14 cellular contexts compared by ENCODE assay signal in the genomic region with DNA sequence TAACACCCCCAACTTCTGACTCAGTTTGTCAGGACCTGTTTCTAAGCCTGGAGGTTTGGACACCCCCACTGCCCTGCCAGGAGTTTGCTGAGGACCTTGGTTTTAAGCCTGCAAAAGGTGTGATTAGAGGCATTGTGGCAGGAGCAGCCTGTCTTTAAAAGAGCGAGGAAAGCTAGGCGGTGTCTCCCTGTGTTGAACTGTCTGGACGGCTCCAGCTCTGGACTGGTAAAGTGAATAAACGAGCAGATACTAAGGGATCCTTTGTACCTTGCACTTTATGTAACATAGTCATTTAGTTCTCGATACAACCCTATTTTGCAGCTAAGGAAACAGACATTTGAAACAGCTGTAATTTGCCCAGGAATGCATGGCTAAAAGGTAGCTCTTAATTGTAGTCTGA. TPM values are rescaled to one million over a fixed set of nuclear protein-coding genes. Genes with fewer than 3 reads are reported as not detected.
DNase-seq lines count a peak whose midpoint lies in the region; ATAC-seq and TF ChIP-seq lines count a peak whose summit lies in the region.
"Had no signal": no experiment of that assay in that cellular context is flagged by ENCODE, and none has a peak within 500 bp of the region (broad histone marks: within the 10 kb centered on the region; RNA-seq: fewer than 3 reads in every experiment).

No MANE protein-coding gene starts in this region.

- H3K27ac Mint-ChIP-seq in Caco-2 (ENCODE audit: unreplicated experiment), result peak overlapping the region; percentile 16

- no peak for DNase-seq in A673 (ENCODE audit: low spot score)
- peak in 1 of 2 experiments; percentile 18 for DNase-seq in Caco-2
- no peak for DNase-seq in esophagus squamous epithelium (lab: John Stamatoyannopoulos, UW)
- no peak for DNase-seq in osteoblast (ENCODE audit: insufficient read length, low spot score, missing footprints)
- DNase-seq in DMS114 treated with DMSO at 0.1 percent for 48 hours (lab: John Stamatoyannopoulos, UW; ENCODE audit: unreplicated experiment), result no peak
- DNase-seq in NK-92 (lab: John Stamatoyannopoulos, UW; ENCODE audit: unreplicated experiment), result no peak
- no peak for DNase-seq in NCI-H345 treated with DMSO at 0.1 percent for 48 hours (lab: John Stamatoyannopoulos, UW; ENCODE audit: unreplicated experiment)
- DNase-seq: CD8-positive, alpha-beta memory T cell; DMS153; DND-41; GDM1 had no signal

- H3K27ac ChIP-seq in A673 (ENCODE audit: low read depth, low read length, poor library complexity, severe bottlenecking), result peak overlapping the region; percentile 22
- H3K27ac ChIP-seq in esophagus squamous epithelium, result peak overlapping the region in 3 of 4 donors; percentile 4 to 48 (median 30)
- H3K27ac ChIP-seq in osteoblast (ENCODE audit: low read depth, low read length), result no peak overlapping the region

- H3K36me3 ChIP-seq in A673 (ENCODE audit: insufficient read depth, low read length, poor library complexity, severe bottlenecking) (peaks cover 66% of the 10 kb centered on the region), Caco-2 (ENCODE audit: control insufficient read depth, insufficient read depth, low read length) (peaks cover 5% of the 10 kb centered on the region; the same call in 1 of the 2 replicates), esophagus squamous epithelium (peaks cover 0 to 40% (median 0%) of the 10 kb centered on the region in 3 donors), osteoblast (ENCODE audit: insufficient read depth, low read length) (peaks cover 28% of the 10 kb centered on the region)

- CTCF ChIA-PET in A673 (lab: Charles Lee) (no interaction called here), Caco-2 (lab: Charles Lee) (interaction anchor here (0.7 to 2.4 kb wide), 2 partner anchors 22 to 761 kb away, joined by 3 to 13 read pairs; a partner anchor contains a TSS)

- intact Hi-C loops in A673 (cut with micrococcal nuclease; ENCODE audit: unreplicated experiment) (no loop called here), Caco-2 (cut with micrococcal nuclease; ENCODE audit: unreplicated experiment) (no loop called here), esophagus squamous epithelium (cut with DNase I) (no loop called here)

- peaks cover 5% of the 10 kb centered on the region for H3K4me1 ChIP-seq in A673 (ENCODE audit: insufficient read depth, low read length, poor library complexity, severe bottlenecking)
- H3K4me1 ChIP-seq in Caco-2, result peaks cover 4% of the 10 kb centered on the region
- H3K4me1 ChIP-seq in esophagus squamous epithelium, result peaks cover 24 to 62% (median 39%) of the 10 kb centered on the region in 3 donors
- H3K4me1 ChIP-seq in osteoblast (ENCODE audit: insufficient read depth, low read length), result peaks cover 5% of the 10 kb centered on the region

- TF ChIP-seq POLR2A in esophagus squamous epithelium (IDR thresholded peaks at IDR 0.05), result no peak

- ATAC-seq in GM19452 (IDR thresholded peaks at IDR 0.05; ENCODE audit: unreplicated experiment), result no peak

- POLR2A ChIA-PET in A673 (lab: Charles Lee; ENCODE audit: low non-redundant PET) (no interaction called here), Caco-2 (lab: Charles Lee) (no interaction called here)

- H3K4me3 ChIP-seq in A673 (ENCODE audit: low read depth, low read length, poor library complexity, severe bottlenecking) (no peak overlapping the region), Caco-2 (ENCODE audit: low read depth, low read length) (no peak overlapping the region), esophagus squamous epithelium (no peak overlapping the region), osteoblast (ENCODE audit: insufficient read depth, low read length) (no peak overlapping the region)
- H3K4me3 ChIP-seq: HAP-1 had no signal

- H3K27me3 ChIP-seq in A673 (replicated peaks; ENCODE audit: insufficient read depth, low read depth, low read length, poor library complexity) (no peaks in the 10 kb centered on the region), Caco-2 (replicated peaks; ENCODE audit: control insufficient read depth, insufficient read depth, low read length) (no peaks in the 10 kb centered on the region), esophagus squamous epithelium (no peaks in the 10 kb centered on the region), osteoblast (ENCODE audit: insufficient read depth, low read length) (no peaks in the 10 kb centered on the region)

- no peaks in the 10 kb centered on the region for H3K9me3 Mint-ChIP-seq in Caco-2 (ENCODE audit: unreplicated experiment)
- H3K9me3 Mint-ChIP-seq: CD14-positive monocyte; CD8-positive, alpha-beta memory T cell had no signal

- 71 to 80% methylated on average over 5 of the region's 5 CpGs for WGBS in esophagus squamous epithelium, 2 donors

- TF ChIP-seq CTCF in A673 (conservative IDR thresholded peaks at IDR 0.05; ENCODE audit: low read depth, low read length), result no peak
- TF ChIP-seq CTCF in Caco-2 (IDR thresholded peaks at IDR 0.05; ENCODE audit: insufficient read depth in 1 of 2, low read depth in 1 of 2, low read length in 1 of 2, severe bottlenecking in 1 of 2, unreplicated experiment in 1 of 2), result no peak
- no peak for TF ChIP-seq CTCF in esophagus squamous epithelium (IDR thresholded peaks at IDR 0.05)
- TF ChIP-seq CTCF in osteoblast (IDR thresholded peaks at IDR 0.05; ENCODE audit: extremely low read depth, low read depth, low read length), result no peak

- H2AFZ ChIP-seq in osteoblast (ENCODE audit: low read length), result peak overlapping the region; percentile 91

- no TSS peak for BruUV-seq in A673 (replicated peaks; lab: Mats Ljungman, UMichigan)
- no TSS peak for BruUV-seq in Caco-2 (replicated peaks; lab: Mats Ljungman, UMichigan)

- no peaks in the 10 kb centered on the region for H3K27me3 Mint-ChIP-seq in Caco-2 (ENCODE audit: insufficient read depth, unreplicated experiment)
- H3K27me3 Mint-ChIP-seq: CD8-positive, alpha-beta memory T cell had no signal

- H3K9me3 ChIP-seq in A673 (ENCODE audit: low read depth, low read length, poor library complexity, severe bottlenecking) (no peaks in the 10 kb centered on the region), Caco-2 (no peaks in the 10 kb centered on the region), esophagus squamous epithelium (no peaks in the 10 kb centered on the region), osteoblast (ENCODE audit: low read depth, low read length) (no peaks in the 10 kb centered on the region)
- H3K9me3 ChIP-seq: HAP-1 had no signal

- peaks cover 30% of the 10 kb centered on the region for H3K4me1 Mint-ChIP-seq in Caco-2 (ENCODE audit: low read depth, unreplicated experiment)
- H3K4me1 Mint-ChIP-seq: CD14-positive monocyte; CD8-positive, alpha-beta memory T cell had no signal

- no peak overlapping the region for H3K4me2 ChIP-seq in osteoblast (ENCODE audit: insufficient read depth, low read length)

- peaks cover 3% of the 10 kb centered on the region for H4K20me1 ChIP-seq in osteoblast (ENCODE audit: insufficient read depth, low read length)

- no peak overlapping the region for H3K4me3 Mint-ChIP-seq in Caco-2 (ENCODE audit: unreplicated experiment)
- H3K4me3 Mint-ChIP-seq: CD14-positive monocyte; CD8-positive, alpha-beta memory T cell had no signal

- peaks cover 83% of the 10 kb centered on the region for H3K36me3 Mint-ChIP-seq in Caco-2 (ENCODE audit: insufficient read depth, unreplicated experiment)

- peaks cover 77% of the 10 kb centered on the region for H3K79me2 ChIP-seq in osteoblast (ENCODE audit: insufficient read depth, low read length)

RNA-seq across cellular contexts. Expression of a gene that starts 14.4 kb away (rescaled TPM):
- total RNA-seq in A673 (2021) (67.2 and 74.0 TPM in 2 replicates), Caco-2 (2022) (82.4 and 86.3 TPM in 2 replicates), esophagus squamous epithelium (100 to 1,000 TPM in 1 of 4 donors, 10 to 100 TPM in 3; 53.8 to 105 (median 81.9) TPM), osteoblast (1.8 and 2.2 TPM in 2 replicates)

RNA-seq across cellular contexts. Expression of a gene that starts 21.5 kb away (rescaled TPM):
- total RNA-seq in A673 (2021) (15.9 and 18.1 TPM in 2 replicates), Caco-2 (2022) (25.0 and 29.5 TPM in 2 replicates), esophagus squamous epithelium (10 to 100 TPM in 2 of 4 donors, 1 to 10 TPM in 2; 4.4 to 14.7 (median 10.8) TPM), osteoblast (9.7 and 10.5 TPM in 2 replicates)

Comparison
In these comparisons a context has a peak if more than half of its experiments do, and no peak if none do; other contexts are left out.
1. RNA of a gene that starts 14.4 kb away (total RNA-seq): 53.8 to 105 TPM in esophagus squamous epithelium, 82.4 to 86.3 TPM in Caco-2 and 67.2 to 74.0 TPM in A673; 1.8 to 2.2 TPM in osteoblast; every median in the first group is over 10 times any median in the second.